ENCODE assay signal across 25 cellular contexts in genomic region chr16:85541181-85541580, GRCh38.
A peak's percentile ranks its signal among the peaks of the same experiment; 100 is the strongest.
DNase-seq lines count a peak whose midpoint lies in the region; TF ChIP-seq lines count a peak whose summit lies in the region.
"Had no signal": no experiment of that assay in that cellular context is flagged by ENCODE, and none has a peak within 500 bp of the region (broad histone marks: within the 10 kb centered on the region; RNA-seq: fewer than 3 reads in every experiment).

No MANE protein-coding gene starts in this region.

- no peaks in the 10 kb centered on the region for H3K9me2 ChIP-seq in Loucy (replicated peaks; ENCODE audit: low read depth, low read length)

- H3K27ac Mint-ChIP-seq in nephron = peak overlapping the region in 2 of 3 experiments; percentile 44 to 78
- H3K27ac Mint-ChIP-seq: activated T-cell treated with anti-CD3 and anti-CD28 coated beads, Interleukin-2, amount 50 U/mL, for 72 hours; memory B cell; T-helper 1 cell treated with Interleukin-12 subunit alpha and Interleukin-12 subunit beta and Interleukin-4 antibody, amounts not matched to agents 30 μg/mL and 1 μg/mL, for 36 hours had no signal

- H3K27me3 ChIP-seq in Loucy (ENCODE audit: insufficient read depth, low read length, poor library complexity, severe bottlenecking) (no peaks in the 10 kb centered on the region), WERI-Rb-1 (ENCODE audit: insufficient read depth, low read depth, severe bottlenecking) (no peaks in the 10 kb centered on the region)
- H3K27me3 ChIP-seq: BE2C, left lung, thyroid gland, uterus had no signal

- no peak overlapping the region for H3K4me3 Mint-ChIP-seq in nephron
- H3K4me3 Mint-ChIP-seq: activated T-cell treated with anti-CD3 and anti-CD28 coated beads, Interleukin-2, amount 50 U/mL, for 72 hours; central memory CD8-positive, alpha-beta T cell; memory B cell; T-helper 1 cell treated with Interleukin-12 subunit alpha and Interleukin-12 subunit beta and Interleukin-4 antibody, amounts not matched to agents 30 μg/mL and 1 μg/mL, for 36 hours had no signal

- H3F3A ChIP-seq in Loucy (ENCODE audit: low read depth) = peaks cover 3% of the 10 kb centered on the region; the same call in 1 of the 2 replicates

- TF ChIP-seq CTCF in Loucy (conservative IDR thresholded peaks at IDR 0.05; ENCODE audit: low read length) (no peak), WERI-Rb-1 (IDR thresholded peaks at IDR 0.05; ENCODE audit: low read depth, low read length) (no peak), nephron (IDR thresholded peaks at IDR 0.05; ENCODE audit: unreplicated experiment in 3 of 3) (no peak)

- H3K36me3 ChIP-seq in Loucy (ENCODE audit: insufficient read depth, low read length) (peaks cover 4% of the 10 kb centered on the region; the same call in 1 of the 2 replicates), WERI-Rb-1 (peaks cover 11% of the 10 kb centered on the region)
- H3K36me3 ChIP-seq: BE2C, left lung, thyroid gland, uterus had no signal

- peaks cover 9% of the 10 kb centered on the region; the same call in 1 of the 2 replicates for H3K79me2 ChIP-seq in Loucy (ENCODE audit: insufficient read depth, low read length)

- H3K4me1 ChIP-seq in Loucy (ENCODE audit: insufficient read depth, low read length, poor library complexity, severe bottlenecking) = peaks cover 44% of the 10 kb centered on the region
- H3K4me1 ChIP-seq: uterus had no signal

- peak overlapping the region; percentile 72 for H3K4me2 ChIP-seq in Loucy (ENCODE audit: low read depth, low read length, poor library complexity, severe bottlenecking)
- H3K4me2 ChIP-seq: KMS-11 had no signal

- H4K20me1 ChIP-seq in Loucy (ENCODE audit: insufficient read depth, low read length, poor library complexity, severe bottlenecking) = no peaks in the 10 kb centered on the region

- peak overlapping the region; percentile 85 for H3K27ac ChIP-seq in WERI-Rb-1
- H3K27ac ChIP-seq: KMS-11, left lung, thyroid gland, uterus had no signal

- peak overlapping the region; percentile 75 for H3K9ac ChIP-seq in Loucy (ENCODE audit: low read depth, low read length, poor library complexity, severe bottlenecking)
- H3K9ac ChIP-seq: KMS-11 had no signal

- H3K9me3 ChIP-seq in Loucy (ENCODE audit: insufficient read depth, low read depth, low read length) (peaks cover 12% of the 10 kb centered on the region; the same call in 1 of the 2 replicates), WERI-Rb-1 (ENCODE audit: severe bottlenecking) (peaks cover 4% of the 10 kb centered on the region)
- H3K9me3 ChIP-seq: BE2C, thyroid gland, uterus had no signal

- H3K4me1 Mint-ChIP-seq in nephron = peaks cover 65% of the 10 kb centered on the region

- DNase-seq in COLO668 (lab: John Stamatoyannopoulos, UW; ENCODE audit: unreplicated experiment) (peak; percentile 56), WERI-Rb-1 (no peak), EL (no peak), midbrain (lab: John Stamatoyannopoulos, UW) (no peak), NCI-H187 treated with DMSO at 0.1 percent for 48 hours (lab: John Stamatoyannopoulos, UW) (no peak)
- DNase-seq: activated CD4-positive, alpha-beta T cell treated with anti-CD3 and anti-CD28 coated beads, Interleukin-2, amount 50 U/mL, for 4 hours; activated T-cell treated with anti-CD3 and anti-CD28 coated beads, Interleukin-2, amount 50 U/mL, for 72 hours; BE2C; DND-41; H7; MM.1S; NCI-H1436; NCI-H2081 treated with DMSO at 0.1 percent for 48 hours; NCI-H446 treated with DMSO at 0.1 percent for 48 hours; NCI-H82; stimulated activated CD4-positive, alpha-beta T cell treated with anti-CD3 and anti-CD28 coated beads, Interleukin-4, amount 100 ng/mL, for 1 hour; thyroid gland; uterus had no signal

- no peak overlapping the region for H2AFZ ChIP-seq in Loucy (ENCODE audit: low read length)

- H3K36me3 Mint-ChIP-seq in nephron (ENCODE audit: low read depth) = peaks cover 12% of the 10 kb centered on the region
- H3K36me3 Mint-ChIP-seq: memory B cell had no signal

- H3K4me3 ChIP-seq in Loucy (ENCODE audit: low read length, poor library complexity, severe bottlenecking) = peak overlapping the region; percentile 38
- no peak overlapping the region for H3K4me3 ChIP-seq in WERI-Rb-1 (ENCODE audit: low read depth, low read length)
- H3K4me3 ChIP-seq: left lung, thyroid gland, uterus had no signal

- H3K9me3 Mint-ChIP-seq in nephron = no peaks in the 10 kb centered on the region
- H3K9me3 Mint-ChIP-seq: central memory CD8-positive, alpha-beta T cell; memory B cell had no signal

- H3K27me3 Mint-ChIP-seq in nephron (ENCODE audit: low read depth) = peaks cover 7% of the 10 kb centered on the region
- H3K27me3 Mint-ChIP-seq: central memory CD8-positive, alpha-beta T cell; memory B cell had no signal
